ENCODE assay signal across 10 cellular contexts in genomic region chr3:175121225-175121624, GRCh38.
DNase-seq lines count a peak whose midpoint lies in the region; ATAC-seq, FAIRE-seq and TF ChIP-seq lines count a peak whose summit lies in the region.
"Had no signal": no experiment of that assay in that cellular context is flagged by ENCODE, and none has a peak within 500 bp of the region (broad histone marks: within the 10 kb centered on the region; RNA-seq: fewer than 3 reads in every experiment).

No MANE protein-coding gene starts in this region.

- RAD21 ChIA-PET in GM12878 (lab: Charles Lee; ENCODE audit: unreplicated experiment) = interaction anchor here (1.0 kb wide), 1 partner anchor 820 kb away, joined by 3 read pairs; no protein-coding TSS in a partner anchor

- H3K27ac ChIP-seq in GM12878 (ENCODE audit: control insufficient read depth, insufficient read depth) (no peak overlapping the region), left lung (no peak overlapping the region), adrenal gland (no peak overlapping the region), coronary artery (no peak overlapping the region)

- CTCF ChIA-PET in Calu3 (lab: Charles Lee) (interaction anchor here (1.2 kb wide), 1 partner anchor 258 kb away, joined by 5 read pairs; no protein-coding TSS in a partner anchor), GM12878 (lab: Yijun Ruan, JAX) (interaction anchor here (0.7 to 1.2 kb wide), 4 partner anchors 21 to 56 kb away, joined by 3 read pairs; no protein-coding TSS in a partner anchor), GM10248 (lab: Yijun Ruan, JAX) (no interaction called here)

- POLR2A ChIA-PET in GM12878 (lab: Charles Lee) = interaction anchor here (0.7 kb wide), 1 partner anchor 141 kb away, joined by 3 read pairs; no protein-coding TSS in a partner anchor
- POLR2A ChIA-PET in GM10248 (lab: Yijun Ruan, JAX) = no interaction called here

- no peak overlapping the region for H3K4me3 Mint-ChIP-seq in Calu3 (ENCODE audit: low read depth, unreplicated experiment)
- no peak overlapping the region for H3K4me3 Mint-ChIP-seq in HFFc6

- no peaks in the 10 kb centered on the region for H3K36me3 ChIP-seq in GM12878 (ENCODE audit: control insufficient read depth in 2 of 2, insufficient read depth in 2 of 2, low read length in 1 of 2)
- no peaks in the 10 kb centered on the region for H3K36me3 ChIP-seq in left lung
- no peaks in the 10 kb centered on the region for H3K36me3 ChIP-seq in adrenal gland (replicated peaks in 1 of 2)

- no peaks in the 10 kb centered on the region for H3K27me3 ChIP-seq in GM12878 (replicated peaks in 1 of 2; ENCODE audit: control insufficient read depth in 2 of 2, insufficient read depth in 2 of 2, low read length in 1 of 2)
- no peaks in the 10 kb centered on the region for H3K27me3 ChIP-seq in left lung
- no peaks in the 10 kb centered on the region for H3K27me3 ChIP-seq in adrenal gland

- H3K4me3 ChIP-seq in GM12878 (no peak overlapping the region), left lung (no peak overlapping the region), adrenal gland (no peak overlapping the region), coronary artery (no peak overlapping the region)

- DNase-seq in Calu3 = peak; percentile 67
- DNase-seq in HFFc6 = no peak
- DNase-seq in GM12878 (ENCODE audit: low read depth, low spot score) = no peak
- DNase-seq in left lung = no peak
- DNase-seq in adrenal gland = no peak
- DNase-seq in GM10248 (ENCODE audit: extremely low spot score) = no peak
- no peak for DNase-seq in coronary artery (ENCODE audit: low spot score)

- in situ Hi-C loops in GM12878 (cut with MboI) = no loop called here

- H3K9me3 ChIP-seq in GM12878 (replicated peaks; ENCODE audit: control insufficient read depth, insufficient read depth, low read length) = no peaks in the 10 kb centered on the region
- H3K9me3 ChIP-seq in left lung = peaks cover 0 to 11% of the 10 kb centered on the region in 2 donors
- no peaks in the 10 kb centered on the region for H3K9me3 ChIP-seq in adrenal gland (replicated peaks in 1 of 3)

- H2AFZ ChIP-seq in GM12878 (ENCODE audit: control insufficient read depth, low read depth, low read length) = no peak overlapping the region

- H3K4me2 ChIP-seq in GM12878 (ENCODE audit: control insufficient read depth, insufficient read depth) = no peak overlapping the region

- BruUV-seq in Calu3 (replicated peaks; lab: Mats Ljungman, UMichigan) = no TSS peak
- BruUV-seq in GM12878 (replicated peaks; lab: Mats Ljungman, UMichigan) = no TSS peak

- 16% methylated on average over 2 of the region's 2 CpGs for WGBS in GM12878 (ENCODE audit: insufficient coverage, insufficient replicate concordance, low lambda C conversion rate, missing lambda C conversion rate)
- 24 to 70% (median 39%) methylated on average over 2 of the region's 2 CpGs for WGBS in adrenal gland, 4 donors

- H3K27me3 Mint-ChIP-seq in Calu3 (ENCODE audit: unreplicated experiment) (no peaks in the 10 kb centered on the region), HFFc6 (ENCODE audit: insufficient read depth) (no peaks in the 10 kb centered on the region; the same call in 1 of the 2 replicates)

- TF ChIP-seq CTCF in Calu3 (IDR thresholded peaks at IDR 0.05; ENCODE audit: unreplicated experiment) (peak; percentile 70), HFFc6 (IDR thresholded peaks at IDR 0.05) (peak; percentile 51), GM12878 (IDR thresholded peaks at IDR 0.05 in 2 of 3, conservative IDR thresholded peaks at IDR 0.05 in 1 of 3; ENCODE audit: control insufficient read depth in 2 of 3, extremely low read depth in 1 of 3, insufficient read depth in 1 of 3, low read depth in 3 of 3, low read length in 3 of 3) (peak; percentile 6 to 43 (median 12); a peak in 4 of 6 replicates), left lung (IDR thresholded peaks at IDR 0.05) (no peak), adrenal gland (IDR thresholded peaks at IDR 0.05) (no peak), GM10248 (IDR thresholded peaks at IDR 0.05; ENCODE audit: control extremely low read depth, extremely low read depth, low read depth, missing control alignments) (no peak), coronary artery (IDR thresholded peaks at IDR 0.05) (no peak)

- ATAC-seq in GM12878 = no peak
- peak; percentile 93 for ATAC-seq in left lung
- no peak for ATAC-seq in HG03520 (IDR thresholded peaks at IDR 0.05; ENCODE audit: unreplicated experiment)

- no peak for TF ChIP-seq EP300 in GM12878 (IDR thresholded peaks at IDR 0.05; ENCODE audit: borderline replicate concordance in 1 of 2, control insufficient read depth in 1 of 2, low read depth in 2 of 2, low read length in 2 of 2)

- H3K4me1 Mint-ChIP-seq in Calu3 (ENCODE audit: low read depth, unreplicated experiment) = no peaks in the 10 kb centered on the region
- H3K4me1 Mint-ChIP-seq in HFFc6 (ENCODE audit: low read depth) = no peaks in the 10 kb centered on the region

- FAIRE-seq in GM12878 (lab: Jason Lieb, UNC) = no peak
- FAIRE-seq: GM12892, TTC549 had no signal

- H3K36me3 Mint-ChIP-seq in Calu3 (ENCODE audit: insufficient read depth, unreplicated experiment) (no peaks in the 10 kb centered on the region), HFFc6 (ENCODE audit: low read depth) (peaks cover 22% of the 10 kb centered on the region)

- H3K9me3 Mint-ChIP-seq in Calu3 (ENCODE audit: low read depth, unreplicated experiment) = peaks cover 6% of the 10 kb centered on the region
- H3K9me3 Mint-ChIP-seq in HFFc6 = peaks cover 10% of the 10 kb centered on the region

- H4K20me1 ChIP-seq in GM12878 (ENCODE audit: control insufficient read depth, insufficient read depth) = no peaks in the 10 kb centered on the region

- no peaks in the 10 kb centered on the region for H3K79me2 ChIP-seq in GM12878 (ENCODE audit: control insufficient read depth, insufficient read depth, low read length)

- TF ChIP-seq POLR2A in GM12878 (IDR thresholded peaks at IDR 0.05; ENCODE audit: low read depth, low read length) = no peak
- no peak for TF ChIP-seq POLR2A in adrenal gland (IDR thresholded peaks at IDR 0.05)

- no peak overlapping the region for H3K9ac ChIP-seq in GM12878 (ENCODE audit: control insufficient read depth, insufficient read depth, low read length)

- SMC1A ChIA-PET in GM12878 (lab: Charles Lee; ENCODE audit: uncharacterized antibody, unreplicated experiment) = interaction anchor here (0.6 to 1.4 kb wide), 6 partner anchors 10 to 121 kb away, joined by 3 to 10 read pairs (median 4); no protein-coding TSS in a partner anchor

- no peak overlapping the region for H3K27ac Mint-ChIP-seq in Calu3 (ENCODE audit: unreplicated experiment)
- no peak overlapping the region for H3K27ac Mint-ChIP-seq in HFFc6

- no peaks in the 10 kb centered on the region for H3K4me1 ChIP-seq in GM12878 (ENCODE audit: control insufficient read depth, insufficient read depth, low read length)
- H3K4me1 ChIP-seq in left lung = no peaks in the 10 kb centered on the region
- no peaks in the 10 kb centered on the region for H3K4me1 ChIP-seq in adrenal gland (replicated peaks in 1 of 2)

- TF ChIP-seq RAD21 in GM12878 (IDR thresholded peaks at IDR 0.05; ENCODE audit: insufficient read depth, low read depth, low read length) = no peak

- intact Hi-C loops in Calu3 (cut with micrococcal nuclease; ENCODE audit: unreplicated experiment) (loop anchor here (1.0 kb wide), 1 partner anchor 259 kb away; no protein-coding TSS in a partner anchor), GM12878 (cut with micrococcal nuclease; ENCODE audit: unreplicated experiment) (no loop called here), left lung (cut with DNase I) (no loop called here), adrenal gland (cut with DNase I) (no loop called here)

TF ChIP-seq in GM12878, 131 proteins besides CTCF, POLR2A, EP300 and RAD21 (continues in another document):
- TF ChIP-seq ZSCAN29 (IDR thresholded peaks at IDR 0.05) (no peak), MEF2A (IDR thresholded peaks at IDR 0.05; ENCODE audit: insufficient read depth, low read depth, low read length) (no peak), PBX3 (IDR thresholded peaks at IDR 0.05; ENCODE audit: insufficient replicate concordance, low read depth, low read length) (no peak), PML (IDR thresholded peaks at IDR 0.05; ENCODE audit: low read length) (no peak), CREM (IDR thresholded peaks at IDR 0.05; ENCODE audit: low read depth) (no peak), ZNF384 (IDR thresholded peaks at IDR 0.05; ENCODE audit: borderline replicate concordance, low read depth, low read length) (no peak)

Comparison
In these comparisons a context has a peak if more than half of its experiments do, and no peak if none do; other contexts are left out.
1. CTCF ChIP-seq: peak in Calu3 (single experiment), HFFc6 (single experiment) and GM12878 (3 of 3); none in left lung (0 of 2), adrenal gland (0 of 6), GM10248 (single experiment) and coronary artery (single experiment).